38 cellular contexts compared by ENCODE assay signal in genomic region chr2:61722800-61723199, GRCh38.
"Had no signal": no experiment of that assay in that cellular context is flagged by ENCODE, and none has a peak within 500 bp of the region (broad histone marks: within the 10 kb centered on the region; RNA-seq: fewer than 3 reads in every experiment).

No MANE protein-coding gene starts in this region.

- H3K4me3 ChIP-seq: ascending aorta, cardiac muscle cell had no signal

- DNase-seq: activated B cell treated with CpG ODN at 0.5 μM for 24 hours; activated CD4-positive, alpha-beta memory T cell treated with anti-CD3 and anti-CD28 coated beads for 36 hours; activated CD4-positive, alpha-beta T cell treated with anti-CD3 and anti-CD28 coated beads for 4 hours; activated CD4-positive, alpha-beta T cell treated with anti-CD3 and anti-CD28 coated beads, Interleukin-2, amount 10 ng/mL, durations not matched to agents 24 days and 14 days; activated CD4-positive, alpha-beta T cell treated with anti-CD3 and anti-CD28 coated beads, Interleukin-2, amount 50 U/mL, for 1 hour; activated CD4-positive, alpha-beta T cell treated with anti-CD3 and anti-CD28 coated beads, Interleukin-2, amount 50 U/mL, for 4 hours; activated CD4-positive, CD25-positive, alpha-beta regulatory T cell treated with anti-CD3 and anti-CD28 coated beads, Interleukin-2, amount 50 U/mL, for 72 hours; activated CD8-positive, alpha-beta memory T cell treated with anti-CD3 and anti-CD28 coated beads, Interleukin-2, amount 50 U/mL, for 4 hours; activated CD8-positive, alpha-beta T cell treated with anti-CD3 and anti-CD28 coated beads for 36 hours; activated effector memory CD4-positive, alpha-beta T cell treated with Interleukin-2 at 50 U/mL for 16 hours; activated gamma-delta T cell; activated naive CD4-positive, alpha-beta T cell treated with anti-CD3 and anti-CD28 coated beads, Interleukin-2, amount 10 ng/mL, durations not matched to agents 7 days and 5 days; activated naive CD4-positive, alpha-beta T cell treated with Interleukin-2 at 50 U/mL for 16 hours; activated naive CD8-positive, alpha-beta T cell treated with anti-CD3 and anti-CD28 coated beads, Interleukin-2, amount 10 ng/mL, durations not matched to agents 7 days and 5 days; activated naive CD8-positive, alpha-beta T cell treated with anti-CD3 and anti-CD28 coated beads, Interleukin-2, amount 50 U/mL, for 24 hours; activated T-cell treated with anti-CD3 and anti-CD28 coated beads for 4 hours; activated T-cell treated with anti-CD3 and anti-CD28 coated beads, Interleukin-2, amount 50 U/mL, for 1 hour; activated T-cell treated with anti-CD3 and anti-CD28 coated beads, Interleukin-2, amount 50 U/mL, for 4 hours; activated T-cell treated with anti-CD3 and anti-CD28 coated beads, Interleukin-2, amount 50 U/mL, for 72 hours; amygdala; anterior cingulate cortex; caudate nucleus; cerebellar nuclear complex; T-helper 2 cell; T-helper 9 cell had no signal

- H3K4me1 Mint-ChIP-seq: activated B cell treated with CpG ODN at 0.5 μM for 24 hours; activated naive CD4-positive, alpha-beta T cell treated with anti-CD3 and anti-CD28 coated beads, Interleukin-2, amount 10 ng/mL, durations not matched to agents 7 days and 5 days; activated naive CD4-positive, alpha-beta T cell treated with anti-CD3 and anti-CD28 coated beads, Interleukin-2, amount 50 U/mL, for 24 hours; activated naive CD8-positive, alpha-beta T cell treated with anti-CD3 and anti-CD28 coated beads, Interleukin-2, amount 10 ng/mL, durations not matched to agents 7 days and 5 days; brain; central memory CD8-positive, alpha-beta T cell had no signal

- H3K27ac Mint-ChIP-seq: activated B cell treated with CpG ODN at 0.5 μM for 24 hours; activated CD4-positive, alpha-beta memory T cell treated with anti-CD3 and anti-CD28 coated beads for 36 hours; activated CD4-positive, alpha-beta T cell treated with anti-CD3 and anti-CD28 coated beads, Interleukin-2, amount 10 ng/mL, durations not matched to agents 24 days and 14 days; activated CD8-positive, alpha-beta T cell treated with anti-CD3 and anti-CD28 coated beads for 36 hours; activated naive CD4-positive, alpha-beta T cell treated with anti-CD3 and anti-CD28 coated beads, Interleukin-2, amount 10 ng/mL, durations not matched to agents 7 days and 5 days; activated naive CD4-positive, alpha-beta T cell treated with anti-CD3 and anti-CD28 coated beads, Interleukin-2, amount 50 U/mL, for 24 hours; activated naive CD8-positive, alpha-beta T cell; activated naive CD8-positive, alpha-beta T cell treated with anti-CD3 and anti-CD28 coated beads, Interleukin-2, amount 10 ng/mL, durations not matched to agents 7 days and 5 days; activated naive CD8-positive, alpha-beta T cell treated with anti-CD3 and anti-CD28 coated beads, Interleukin-2, amount 50 U/mL, for 24 hours; activated T-cell treated with anti-CD3 and anti-CD28 coated beads, Interleukin-2, amount 50 U/mL, for 72 hours; activated T-helper 1 cell treated with anti-CD3 and anti-CD28 coated beads, Interleukin-12 subunit alpha, Interleukin-12 subunit beta, Interleukin-2, Interleukin-4 antibody, amounts not matched to agents 30 ng/mL and 10 ng/mL and 1 ng/mL, durations not matched to agents 14 hours and 24 hours and 36 hours; activated T-helper 2 cell treated with anti-CD3 and anti-CD28 coated beads, Interferon-gamma antibody, Interleukin-2, Interleukin-4, amounts not matched to agents 10 μg/mL and 5 μg/mL and 100 μg/mL, durations not matched to agents 14 hours and 24 hours and 36 hours; brain; T-helper 1 cell treated with Interleukin-12 subunit alpha and Interleukin-12 subunit beta and Interleukin-4 antibody, amounts not matched to agents 30 μg/mL and 1 μg/mL, for 36 hours; T-helper 2 cell treated with Interferon-gamma antibody and Interleukin-4, amounts not matched to agents 5 μg/mL and 100 μg/mL, for 36 hours had no signal

- FAIRE-seq: bronchial epithelial cell, TTC549 had no signal

- H3K27me3 Mint-ChIP-seq: activated CD4-positive, alpha-beta T cell treated with anti-CD3 and anti-CD28 coated beads, Interleukin-2, amount 10 ng/mL, durations not matched to agents 24 days and 14 days; activated naive CD8-positive, alpha-beta T cell treated with anti-CD3 and anti-CD28 coated beads, Interleukin-2, amount 10 ng/mL, durations not matched to agents 7 days and 5 days; central memory CD8-positive, alpha-beta T cell had no signal

- H3K4me3 Mint-ChIP-seq: activated B cell treated with CpG ODN at 0.5 μM for 24 hours; activated CD4-positive, alpha-beta memory T cell treated with anti-CD3 and anti-CD28 coated beads for 36 hours; activated CD4-positive, alpha-beta T cell treated with anti-CD3 and anti-CD28 coated beads, Interleukin-2, amount 10 ng/mL, durations not matched to agents 24 days and 14 days; activated CD8-positive, alpha-beta T cell treated with anti-CD3 and anti-CD28 coated beads for 36 hours; activated naive CD4-positive, alpha-beta T cell treated with anti-CD3 and anti-CD28 coated beads, Interleukin-2, amount 10 ng/mL, durations not matched to agents 7 days and 5 days; activated naive CD4-positive, alpha-beta T cell treated with anti-CD3 and anti-CD28 coated beads, Interleukin-2, amount 50 U/mL, for 24 hours; activated naive CD8-positive, alpha-beta T cell; activated naive CD8-positive, alpha-beta T cell treated with anti-CD3 and anti-CD28 coated beads, Interleukin-2, amount 10 ng/mL, durations not matched to agents 7 days and 5 days; activated naive CD8-positive, alpha-beta T cell treated with anti-CD3 and anti-CD28 coated beads, Interleukin-2, amount 50 U/mL, for 24 hours; activated T-cell treated with anti-CD3 and anti-CD28 coated beads, Interleukin-2, amount 50 U/mL, for 4 hours; activated T-cell treated with anti-CD3 and anti-CD28 coated beads, Interleukin-2, amount 50 U/mL, for 72 hours; activated T-helper 1 cell treated with anti-CD3 and anti-CD28 coated beads, Interleukin-12 subunit alpha, Interleukin-12 subunit beta, Interleukin-2, Interleukin-4 antibody, amounts not matched to agents 30 ng/mL and 10 ng/mL and 1 ng/mL, durations not matched to agents 14 hours and 24 hours and 36 hours; brain; central memory CD8-positive, alpha-beta T cell; T-helper 1 cell treated with Interleukin-12 subunit alpha and Interleukin-12 subunit beta and Interleukin-4 antibody, amounts not matched to agents 30 μg/mL and 1 μg/mL, for 36 hours; T-helper 2 cell treated with Interferon-gamma antibody and Interleukin-4, amounts not matched to agents 5 μg/mL and 100 μg/mL, for 36 hours had no signal

- H3K36me3 Mint-ChIP-seq: activated naive CD4-positive, alpha-beta T cell treated with anti-CD3 and anti-CD28 coated beads, Interleukin-2, amount 10 ng/mL, durations not matched to agents 7 days and 5 days; activated naive CD8-positive, alpha-beta T cell treated with anti-CD3 and anti-CD28 coated beads, Interleukin-2, amount 10 ng/mL, durations not matched to agents 7 days and 5 days; brain had no signal

- H3K27ac ChIP-seq: ascending aorta, cardiac muscle cell, VCaP had no signal

- H3K27me3 ChIP-seq: ascending aorta, cardiac muscle cell had no signal

- H3K4me1 ChIP-seq: ascending aorta had no signal

- H3K9me3 Mint-ChIP-seq: activated CD4-positive, alpha-beta T cell treated with anti-CD3 and anti-CD28 coated beads, Interleukin-2, amount 10 ng/mL, durations not matched to agents 24 days and 14 days had no signal

- H3K36me3 ChIP-seq: ascending aorta, cardiac muscle cell had no signal

- ATAC-seq: activated CD8-positive, alpha-beta T cell treated with anti-CD3 and anti-CD28 coated beads for 36 hours; activated naive CD8-positive, alpha-beta T cell treated with anti-CD3 and anti-CD28 coated beads, Interleukin-2, amount 50 U/mL, for 24 hours; activated T-cell treated with anti-CD3 and anti-CD28 coated beads, Interleukin-2, amount 50 U/mL, for 4 hours; activated T-cell treated with anti-CD3 and anti-CD28 coated beads, Interleukin-2, amount 50 U/mL, for 72 hours had no signal
